Comparison of ENCODE assay signal across 1 cellular context in the genomic region with DNA sequence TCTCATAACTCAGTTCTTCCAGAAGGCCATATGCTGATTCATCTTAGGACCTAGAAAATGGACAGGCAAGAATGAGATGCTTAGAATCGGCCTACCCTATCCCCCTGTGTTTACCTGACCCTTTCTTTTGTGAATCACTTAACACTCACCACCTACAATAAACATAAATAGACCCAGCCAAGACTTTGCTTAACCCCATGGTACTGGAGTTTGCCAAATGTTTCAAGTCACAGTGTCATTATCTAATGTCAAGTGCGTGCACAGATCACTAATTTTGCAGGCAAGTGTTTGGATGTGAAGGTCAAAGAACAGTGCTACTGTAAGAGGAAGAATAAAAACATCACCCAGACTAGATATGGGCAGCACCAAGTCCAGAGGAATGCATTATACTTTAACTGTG.
TF ChIP-seq lines count a peak whose summit lies in the region.

No MANE protein-coding gene starts in this region.

TF ChIP-seq in IMR-90, 13 proteins besides CTCF, POLR2A, EP300 and RAD21 (continued from another document):
- TF ChIP-seq, protein P1, sequence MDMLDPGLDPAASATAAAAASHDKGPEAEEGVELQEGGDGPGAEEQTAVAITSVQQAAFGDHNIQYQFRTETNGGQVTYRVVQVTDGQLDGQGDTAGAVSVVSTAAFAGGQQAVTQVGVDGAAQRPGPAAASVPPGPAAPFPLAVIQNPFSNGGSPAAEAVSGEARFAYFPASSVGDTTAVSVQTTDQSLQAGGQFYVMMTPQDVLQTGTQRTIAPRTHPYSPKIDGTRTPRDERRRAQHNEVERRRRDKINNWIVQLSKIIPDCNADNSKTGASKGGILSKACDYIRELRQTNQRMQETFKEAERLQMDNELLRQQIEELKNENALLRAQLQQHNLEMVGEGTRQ (IDR thresholded peaks at IDR 0.05; ENCODE audit: low read depth, low read length): no peak
- no peak for TF ChIP-seq CEBPB (IDR thresholded peaks at IDR 0.05; ENCODE audit: low read depth, low read length)
- TF ChIP-seq NFE2L2 (IDR thresholded peaks at IDR 0.05; ENCODE audit: low read depth, low read length): no peak
- no peak for TF ChIP-seq FOS (IDR thresholded peaks at IDR 0.05; ENCODE audit: low read depth, low read length)
